Comparison of ENCODE assay signal across 2 cellular contexts in the genomic region with DNA sequence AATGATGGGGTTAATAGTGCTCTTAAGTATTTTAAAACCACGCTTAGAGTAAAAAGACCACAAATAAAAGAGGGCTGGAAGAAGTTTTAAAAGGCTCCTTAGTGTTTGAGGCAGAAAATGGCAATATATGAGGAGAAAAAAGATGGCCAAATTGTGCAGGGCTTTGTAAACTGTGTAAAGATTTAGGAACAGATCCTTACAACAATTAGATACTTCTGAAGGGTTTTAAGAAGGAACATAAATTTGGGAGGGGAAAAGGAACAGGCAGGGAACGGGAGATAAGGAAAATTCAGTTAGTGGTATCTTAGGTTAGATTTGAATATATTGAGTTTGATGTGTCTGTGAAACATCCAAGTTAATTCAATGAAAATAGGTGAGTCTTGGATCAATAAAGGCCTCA.
TF ChIP-seq lines count a peak whose summit lies in the region.

No MANE protein-coding gene starts in this region.

TF ChIP-seq in HepG2, 621 proteins besides CTCF, POLR2A, EP300 and RAD21:
- TF ChIP-seq SNAPC4 (CRISPR knock-in tag; IDR thresholded peaks at IDR 0.05) (0 out of 2 replicates have a peak, but pooled peaks have one; percentile 38), ELF3 (CRISPR knock-in tag; IDR thresholded peaks at IDR 0.05) (no peak)
TF ChIP-seq in HepG2: peak in this region for 1.

TF ChIP-seq in WTC11, 78 proteins besides CTCF, POLR2A, EP300 and RAD21:
- TF ChIP-seq NFATC4 (CRISPR knock-in tag; IDR thresholded peaks at IDR 0.05) (no peak), RELA (CRISPR knock-in tag; IDR thresholded peaks at IDR 0.05; ENCODE audit: borderline replicate concordance) (no peak), MAX (CRISPR knock-in tag; IDR thresholded peaks at IDR 0.05) (no peak), ZSCAN18 (CRISPR knock-in tag; IDR thresholded peaks at IDR 0.05) (no peak), GRHL2 (CRISPR knock-in tag; IDR thresholded peaks at IDR 0.05; ENCODE audit: insufficient replicate concordance, severe bottlenecking) (no peak), ZNF671 (CRISPR knock-in tag; IDR thresholded peaks at IDR 0.05) (no peak), TEAD1 (CRISPR knock-in tag; IDR thresholded peaks at IDR 0.05) (no peak), ZNF416 (CRISPR knock-in tag; IDR thresholded peaks at IDR 0.05) (no peak), FOXK1 (CRISPR knock-in tag; IDR thresholded peaks at IDR 0.05) (no peak), ZNF396 (CRISPR knock-in tag; IDR thresholded peaks at IDR 0.05; ENCODE audit: borderline replicate concordance) (no peak), KAT7 (CRISPR knock-in tag; IDR thresholded peaks at IDR 0.05; ENCODE audit: borderline replicate concordance) (no peak), EMX1 (CRISPR knock-in tag; IDR thresholded peaks at IDR 0.05) (no peak), CREM (CRISPR knock-in tag; IDR thresholded peaks at IDR 0.05) (no peak), ZNF423 (CRISPR knock-in tag; IDR thresholded peaks at IDR 0.05) (no peak)
- TF ChIP-seq, protein P1, sequence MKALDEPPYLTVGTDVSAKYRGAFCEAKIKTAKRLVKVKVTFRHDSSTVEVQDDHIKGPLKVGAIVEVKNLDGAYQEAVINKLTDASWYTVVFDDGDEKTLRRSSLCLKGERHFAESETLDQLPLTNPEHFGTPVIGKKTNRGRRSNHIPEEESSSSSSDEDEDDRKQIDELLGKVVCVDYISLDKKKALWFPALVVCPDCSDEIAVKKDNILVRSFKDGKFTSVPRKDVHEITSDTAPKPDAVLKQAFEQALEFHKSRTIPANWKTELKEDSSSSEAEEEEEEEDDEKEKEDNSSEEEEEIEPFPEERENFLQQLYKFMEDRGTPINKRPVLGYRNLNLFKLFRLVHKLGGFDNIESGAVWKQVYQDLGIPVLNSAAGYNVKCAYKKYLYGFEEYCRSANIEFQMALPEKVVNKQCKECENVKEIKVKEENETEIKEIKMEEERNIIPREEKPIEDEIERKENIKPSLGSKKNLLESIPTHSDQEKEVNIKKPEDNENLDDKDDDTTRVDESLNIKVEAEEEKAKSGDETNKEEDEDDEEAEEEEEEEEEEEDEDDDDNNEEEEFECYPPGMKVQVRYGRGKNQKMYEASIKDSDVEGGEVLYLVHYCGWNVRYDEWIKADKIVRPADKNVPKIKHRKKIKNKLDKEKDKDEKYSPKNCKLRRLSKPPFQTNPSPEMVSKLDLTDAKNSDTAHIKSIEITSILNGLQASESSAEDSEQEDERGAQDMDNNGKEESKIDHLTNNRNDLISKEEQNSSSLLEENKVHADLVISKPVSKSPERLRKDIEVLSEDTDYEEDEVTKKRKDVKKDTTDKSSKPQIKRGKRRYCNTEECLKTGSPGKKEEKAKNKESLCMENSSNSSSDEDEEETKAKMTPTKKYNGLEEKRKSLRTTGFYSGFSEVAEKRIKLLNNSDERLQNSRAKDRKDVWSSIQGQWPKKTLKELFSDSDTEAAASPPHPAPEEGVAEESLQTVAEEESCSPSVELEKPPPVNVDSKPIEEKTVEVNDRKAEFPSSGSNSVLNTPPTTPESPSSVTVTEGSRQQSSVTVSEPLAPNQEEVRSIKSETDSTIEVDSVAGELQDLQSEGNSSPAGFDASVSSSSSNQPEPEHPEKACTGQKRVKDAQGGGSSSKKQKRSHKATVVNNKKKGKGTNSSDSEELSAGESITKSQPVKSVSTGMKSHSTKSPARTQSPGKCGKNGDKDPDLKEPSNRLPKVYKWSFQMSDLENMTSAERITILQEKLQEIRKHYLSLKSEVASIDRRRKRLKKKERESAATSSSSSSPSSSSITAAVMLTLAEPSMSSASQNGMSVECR (CRISPR knock-in tag; IDR thresholded peaks at IDR 0.05; ENCODE audit: borderline replicate concordance) = no peak
- TF ChIP-seq, protein P2, sequence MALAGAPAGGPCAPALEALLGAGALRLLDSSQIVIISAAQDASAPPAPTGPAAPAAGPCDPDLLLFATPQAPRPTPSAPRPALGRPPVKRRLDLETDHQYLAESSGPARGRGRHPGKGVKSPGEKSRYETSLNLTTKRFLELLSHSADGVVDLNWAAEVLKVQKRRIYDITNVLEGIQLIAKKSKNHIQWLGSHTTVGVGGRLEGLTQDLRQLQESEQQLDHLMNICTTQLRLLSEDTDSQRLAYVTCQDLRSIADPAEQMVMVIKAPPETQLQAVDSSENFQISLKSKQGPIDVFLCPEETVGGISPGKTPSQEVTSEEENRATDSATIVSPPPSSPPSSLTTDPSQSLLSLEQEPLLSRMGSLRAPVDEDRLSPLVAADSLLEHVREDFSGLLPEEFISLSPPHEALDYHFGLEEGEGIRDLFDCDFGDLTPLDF (CRISPR knock-in tag; IDR thresholded peaks at IDR 0.05) = no peak
